ENCODE assay signal across 11 cellular contexts in the genomic region with DNA sequence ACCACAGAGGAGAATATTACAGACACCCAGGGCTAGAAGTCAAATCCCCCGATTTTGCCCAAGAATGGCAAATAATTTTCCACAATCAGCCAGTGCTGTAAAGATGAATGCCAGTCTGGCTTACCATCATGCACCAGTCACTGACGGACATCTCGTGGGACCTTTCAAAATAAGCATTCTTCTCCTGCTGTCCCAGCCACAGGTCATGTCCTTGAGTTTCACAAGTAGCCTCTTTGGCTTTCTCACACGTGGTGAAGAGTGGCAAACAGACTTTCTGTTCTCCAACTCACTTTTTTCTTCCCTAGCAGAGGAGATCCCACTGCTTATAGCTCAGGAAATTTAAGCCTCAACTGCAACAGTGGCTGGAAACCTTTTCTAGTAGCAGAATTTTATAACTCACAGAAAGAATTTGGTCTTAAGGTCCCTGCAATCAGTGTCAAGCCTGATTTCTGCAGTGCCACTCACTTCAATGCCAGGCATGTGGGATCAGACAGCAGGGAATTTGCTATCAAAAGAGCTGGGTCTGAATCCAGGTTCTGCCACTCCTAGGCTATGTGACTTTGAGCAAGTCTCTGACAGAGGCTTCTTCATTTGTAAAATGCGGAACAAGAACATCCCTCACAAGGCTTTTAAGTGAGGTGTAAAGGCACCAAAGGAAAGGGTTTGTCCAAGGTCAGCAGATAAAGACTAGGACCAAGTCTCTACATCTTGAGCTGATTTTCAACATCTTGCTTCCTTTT. TPM values are rescaled to one million over a fixed set of nuclear protein-coding genes. Genes with fewer than 3 reads are reported as not detected.
A peak's percentile ranks its signal among the peaks of the same experiment; 100 is the strongest.
DNase-seq lines count a peak whose midpoint lies in the region; ATAC-seq and TF ChIP-seq lines count a peak whose summit lies in the region.
"Had no signal": no experiment of that assay in that cellular context is flagged by ENCODE, and none has a peak within 500 bp of the region (broad histone marks: within the 10 kb centered on the region; RNA-seq: fewer than 3 reads in every experiment).

No MANE protein-coding gene starts in this region.

- POLR2A ChIA-PET in activated CD8-positive, alpha-beta T cell treated with anti-CD3 and anti-CD28 coated beads for 36 hours (lab: Charles Lee): interaction anchor here (0.5 to 6.3 kb wide), 9 partner anchors 8 to 342 kb away, joined by 3 to 63 read pairs (median 6); a partner anchor contains a TSS

- no peak for DNase-seq in activated T-cell treated with anti-CD3 and anti-CD28 coated beads, Interleukin-2, amount 50 U/mL, for 24 hours
- DNase-seq in activated T-cell treated with anti-CD3 and anti-CD28 coated beads for 4 hours (no peak), left lung (no peak), testis (no peak), NCI-H226 (no peak), foreskin keratinocyte (no peak)
- no peak for DNase-seq in activated CD8-positive, alpha-beta T cell treated with anti-CD3 and anti-CD28 coated beads for 36 hours
- DNase-seq: activated CD8-positive, alpha-beta memory T cell treated with anti-CD3 and anti-CD28 coated beads, Interleukin-2, amount 50 U/mL, for 48 hours; effector CD4-positive, alpha-beta T cell; occipital lobe had no signal

- H3K4me1 Mint-ChIP-seq in activated T-cell treated with anti-CD3 and anti-CD28 coated beads, Interleukin-2, amount 50 U/mL, for 24 hours (ENCODE audit: low read depth): peaks cover 86% of the 10 kb centered on the region
- peaks cover 66% of the 10 kb centered on the region for H3K4me1 Mint-ChIP-seq in activated CD8-positive, alpha-beta T cell treated with anti-CD3 and anti-CD28 coated beads for 36 hours (ENCODE audit: low read depth)

- H3K9me3 ChIP-seq in left lung (no peaks in the 10 kb centered on the region), testis (no peaks in the 10 kb centered on the region)

- peaks cover 18 to 95% of the 10 kb centered on the region in 2 donors for H3K4me1 ChIP-seq in left lung
- peaks cover 37% of the 10 kb centered on the region for H3K4me1 ChIP-seq in testis
- peaks cover 11% of the 10 kb centered on the region for H3K4me1 ChIP-seq in foreskin keratinocyte

- H3K27ac ChIP-seq in left lung (peak overlapping the region; percentile 90 to 97), testis (peak overlapping the region; percentile 98 to 99), foreskin keratinocyte (no peak overlapping the region)

- no peak for TF ChIP-seq CTCF in activated CD8-positive, alpha-beta T cell treated with anti-CD3 and anti-CD28 coated beads for 36 hours (IDR thresholded peaks at IDR 0.05)
- TF ChIP-seq CTCF in left lung (IDR thresholded peaks at IDR 0.05) (no peak), testis (IDR thresholded peaks at IDR 0.05) (no peak), foreskin keratinocyte (conservative IDR thresholded peaks at IDR 0.05) (no peak)

- H3K27me3 ChIP-seq in left lung (peaks cover 0 to 18% of the 10 kb centered on the region in 2 donors), testis (no peaks in the 10 kb centered on the region), foreskin keratinocyte (no peaks in the 10 kb centered on the region)

- H3K27ac Mint-ChIP-seq in activated T-cell treated with anti-CD3 and anti-CD28 coated beads, Interleukin-2, amount 50 U/mL, for 24 hours: peak overlapping the region; percentile 99
- peak overlapping the region; percentile 97 for H3K27ac Mint-ChIP-seq in activated CD8-positive, alpha-beta T cell treated with anti-CD3 and anti-CD28 coated beads for 36 hours

- peak overlapping the region; percentile 94 for H3K4me3 Mint-ChIP-seq in activated T-cell treated with anti-CD3 and anti-CD28 coated beads, Interleukin-2, amount 50 U/mL, for 24 hours
- peak overlapping the region; percentile 94 for H3K4me3 Mint-ChIP-seq in activated CD8-positive, alpha-beta T cell treated with anti-CD3 and anti-CD28 coated beads for 36 hours

- no peak for ATAC-seq in activated CD8-positive, alpha-beta T cell treated with anti-CD3 and anti-CD28 coated beads for 36 hours
- ATAC-seq in left lung (peak; percentile 5), HG03354 (IDR thresholded peaks at IDR 0.05; ENCODE audit: poor library complexity, severe bottlenecking, unreplicated experiment) (no peak), foreskin keratinocyte (no peak)

- H3K4me3 ChIP-seq in left lung (peak overlapping the region in 1 of 2 donors; percentile 72), testis (peak overlapping the region in 1 of 2 donors; percentile 94)

- CTCF ChIA-PET in activated CD8-positive, alpha-beta T cell treated with anti-CD3 and anti-CD28 coated beads for 36 hours (lab: Charles Lee): interaction anchor here (0.6 to 18.7 kb wide), 5 partner anchors 15 to 115 kb away, joined by 3 to 196 read pairs (median 9); a partner anchor contains a TSS

- H3K9me3 Mint-ChIP-seq in activated T-cell treated with anti-CD3 and anti-CD28 coated beads, Interleukin-2, amount 50 U/mL, for 24 hours: no peaks in the 10 kb centered on the region
- peaks cover under 1% of the 10 kb centered on the region for H3K9me3 Mint-ChIP-seq in activated CD8-positive, alpha-beta T cell treated with anti-CD3 and anti-CD28 coated beads for 36 hours

- 41 to 50% methylated on average over 5 of the region's 5 CpGs for WGBS in testis, 2 donors

- intact Hi-C loops in activated CD8-positive, alpha-beta T cell treated with anti-CD3 and anti-CD28 coated beads for 36 hours (cut with micrococcal nuclease): no loop called here
- intact Hi-C loops in left lung (cut with DNase I): no loop called here
- intact Hi-C loops in testis (cut with DNase I; ENCODE audit: low total_unique reads): no loop called here

- H3K27me3 Mint-ChIP-seq in activated T-cell treated with anti-CD3 and anti-CD28 coated beads, Interleukin-2, amount 50 U/mL, for 24 hours: no peaks in the 10 kb centered on the region
- H3K27me3 Mint-ChIP-seq in activated CD8-positive, alpha-beta T cell treated with anti-CD3 and anti-CD28 coated beads for 36 hours: no peaks in the 10 kb centered on the region

- TF ChIP-seq POLR2A in testis (IDR thresholded peaks at IDR 0.05): no peak

- H3K36me3 ChIP-seq in left lung (peaks cover 0 to 20% of the 10 kb centered on the region in 2 donors), testis (ENCODE audit: low read depth, missing control alignments) (no peaks in the 10 kb centered on the region)

- peaks cover 29% of the 10 kb centered on the region for H3K36me3 Mint-ChIP-seq in activated T-cell treated with anti-CD3 and anti-CD28 coated beads, Interleukin-2, amount 50 U/mL, for 24 hours (ENCODE audit: low read depth)
- H3K36me3 Mint-ChIP-seq in activated CD8-positive, alpha-beta T cell treated with anti-CD3 and anti-CD28 coated beads for 36 hours (ENCODE audit: low read depth): peaks cover 36% of the 10 kb centered on the region

RNA-seq across cellular contexts. Expression of a gene that starts 3.6 kb away (rescaled TPM):
- 10 to 100 TPM; 18.2 to 19.6 TPM for total RNA-seq in activated CD8-positive, alpha-beta T cell treated with anti-CD3 and anti-CD28 coated beads for 36 hours
- total RNA-seq in left lung: 10 to 100 TPM; 12.8 to 41.5 TPM
- total RNA-seq in testis: 10 to 100 TPM; 65.9 to 89.2 TPM
- 42.4 TPM for polyA plus RNA-seq in testis (ENCODE audit: insufficient read depth, low read depth, low replicate concordance)
- 6.1 and 11.9 TPM in 2 replicates for total RNA-seq in foreskin keratinocyte
- 4.6 and 8.6 TPM in 2 replicates for polyA plus RNA-seq in foreskin keratinocyte

RNA-seq across cellular contexts. Expression of a gene that starts 57.5 kb away (rescaled TPM):
- 10 to 100 TPM; 28.4 to 29.0 TPM for total RNA-seq in activated CD8-positive, alpha-beta T cell treated with anti-CD3 and anti-CD28 coated beads for 36 hours
- total RNA-seq in left lung: 10 to 100 TPM; 19.9 to 23.4 TPM
- 10 to 100 TPM; 38.1 to 48.7 TPM for total RNA-seq in testis
- polyA plus RNA-seq in testis (ENCODE audit: insufficient read depth, low read depth, low replicate concordance): 23.2 TPM
- total RNA-seq in foreskin keratinocyte: 11.8 and 12.2 TPM in 2 replicates
- 9.2 and 10.0 TPM in 2 replicates for polyA plus RNA-seq in foreskin keratinocyte
